20 cellular contexts compared by ENCODE assay signal in genomic region chr12:94802796-94803195, GRCh38.
"Had no signal": no experiment of that assay in that cellular context is flagged by ENCODE, and none has a peak within 500 bp of the region (broad histone marks: within the 10 kb centered on the region; RNA-seq: fewer than 3 reads in every experiment).

No MANE protein-coding gene starts in this region.

- H3K9me3 ChIP-seq: colonic mucosa, esophagus muscularis mucosa, gastroesophageal sphincter, heart left ventricle, left lung, lower lobe of right lung, mucosa of descending colon had no signal

- H3K4me1 ChIP-seq: colonic mucosa, gastroesophageal sphincter, left lung, lower lobe of right lung had no signal

- H3K27ac ChIP-seq: colonic mucosa, esophagus muscularis mucosa, foreskin keratinocyte, gastroesophageal sphincter, heart left ventricle, hepatocyte, left lung, lower lobe of right lung had no signal

- H3K4me3 ChIP-seq: colonic mucosa, esophagus muscularis mucosa, gastroesophageal sphincter, heart left ventricle, hepatocyte, left lung, lower lobe of right lung, mucosa of descending colon had no signal

- DNase-seq: colonic mucosa; cortex of kidney; effector memory CD4-positive, alpha-beta T cell; foreskin keratinocyte; heart left ventricle; hypothalamus; immature natural killer cell; islet precursor cell; kidney; kidney glomerular epithelial cell; left colon; left lung; left ventricle myocardium superior; lower lobe of right lung; mesenchymal stem cell; mucosa of descending colon; naive B cell had no signal

- H3K27me3 ChIP-seq: colonic mucosa, esophagus muscularis mucosa, foreskin keratinocyte, gastroesophageal sphincter, heart left ventricle, hepatocyte, left lung had no signal

- H3K36me3 ChIP-seq: colonic mucosa, esophagus muscularis mucosa, gastroesophageal sphincter, heart left ventricle, left lung, lower lobe of right lung had no signal

- ATAC-seq: foreskin keratinocyte, gastroesophageal sphincter, heart left ventricle, left colon, left lung, left ventricle myocardium superior, lower lobe of right lung, mucosa of descending colon had no signal
